In the genomic region with DNA sequence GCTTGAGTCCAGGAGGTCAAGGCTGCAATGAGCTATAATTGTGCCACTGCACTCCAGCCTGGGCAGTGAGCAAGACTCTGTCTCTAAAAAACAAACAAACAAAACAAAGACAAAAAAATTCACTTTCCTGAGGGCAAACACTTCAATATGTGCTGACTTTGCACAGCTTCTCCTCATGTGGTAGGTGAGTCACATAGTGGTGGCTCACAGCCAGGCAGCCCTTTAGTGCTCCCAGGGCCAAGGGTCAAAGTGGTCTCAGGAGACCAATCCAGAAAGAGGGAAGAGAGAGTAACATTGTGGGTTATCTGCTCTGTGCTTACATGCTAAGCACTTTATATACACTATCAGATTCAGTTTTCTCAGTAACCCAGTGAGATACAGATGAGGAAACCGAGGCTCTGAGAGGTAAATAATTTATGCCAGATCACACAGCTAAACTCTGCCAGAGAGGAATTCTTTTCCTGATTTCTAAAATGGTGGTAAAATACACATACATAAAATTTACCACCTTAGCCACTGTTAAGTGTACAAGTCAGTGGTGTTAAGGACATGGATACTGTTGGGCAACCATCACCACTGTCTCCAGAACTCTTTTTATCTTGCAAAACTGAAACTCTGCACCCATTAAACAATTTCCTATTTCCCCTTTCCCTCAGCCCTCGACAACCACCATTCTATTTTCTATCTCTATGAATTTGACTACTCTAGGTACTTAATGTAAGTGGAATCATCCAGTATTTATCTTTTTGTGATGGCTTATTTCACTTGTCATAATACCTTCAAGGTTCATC, we compare ENCODE assay signal across 15 cellular contexts.
DNase-seq lines count a peak whose midpoint lies in the region; ATAC-seq and TF ChIP-seq lines count a peak whose summit lies in the region.
"Had no signal": no experiment of that assay in that cellular context is flagged by ENCODE, and none has a peak within 500 bp of the region (broad histone marks: within the 10 kb centered on the region; RNA-seq: fewer than 3 reads in every experiment).

No MANE protein-coding gene starts in this region.

- DNase-seq in Daoy (ENCODE audit: low read depth) = peak; percentile 38
- DNase-seq in NCI-H69 (lab: John Stamatoyannopoulos, UW) = peak; percentile 31
- peak; percentile 90 for DNase-seq in brain pericyte (ENCODE audit: low read depth, low spot score)
- DNase-seq in nephron progenitor cell = no peak
- no peak for DNase-seq in NCI-H748 treated with DMSO at 0.1 percent for 48 hours (lab: John Stamatoyannopoulos, UW)
- no peak for DNase-seq in NCI-H1092 (lab: John Stamatoyannopoulos, UW)
- DNase-seq in NCI-H1105 (lab: John Stamatoyannopoulos, UW) = no peak
- DNase-seq: activated naive CD4-positive, alpha-beta T cell treated with anti-CD3 and anti-CD28 coated beads for 36 hours; caudate nucleus; MG63; stimulated activated naive CD4-positive, alpha-beta T cell; T-helper 1 cell had no signal

- H3K9me3 Mint-ChIP-seq in nephron progenitor cell = no peaks in the 10 kb centered on the region
- H3K9me3 Mint-ChIP-seq: activated naive CD4-positive, alpha-beta T cell treated with anti-CD3 and anti-CD28 coated beads for 36 hours had no signal

- no peak for TF ChIP-seq CTCF in nephron progenitor cell (IDR thresholded peaks at IDR 0.05)

- H3K4me3 Mint-ChIP-seq in nephron progenitor cell = peak overlapping the region; percentile 11
- H3K4me3 Mint-ChIP-seq: activated naive CD4-positive, alpha-beta T cell treated with anti-CD3 and anti-CD28 coated beads for 36 hours had no signal

- no peaks in the 10 kb centered on the region for H3K27me3 Mint-ChIP-seq in nephron progenitor cell (ENCODE audit: low read depth, poor library complexity)

- no peak overlapping the region for H3K27ac Mint-ChIP-seq in nephron progenitor cell
- H3K27ac Mint-ChIP-seq: activated naive CD4-positive, alpha-beta T cell treated with anti-CD3 and anti-CD28 coated beads for 36 hours had no signal

- H3K36me3 Mint-ChIP-seq in nephron progenitor cell (ENCODE audit: low read depth) = peaks cover 54% of the 10 kb centered on the region

- ATAC-seq in HG02759 (IDR thresholded peaks at IDR 0.05; ENCODE audit: unreplicated experiment) = no peak
- ATAC-seq: activated CD4-positive, CD25-positive, alpha-beta regulatory T cell treated with anti-CD3 and anti-CD28 coated beads, Interleukin-2, amount 50 U/mL, for 24 hours; Panc1 had no signal

- H3K4me1 Mint-ChIP-seq in nephron progenitor cell = peaks cover 76% of the 10 kb centered on the region

Comparison
In these comparisons a context has a peak if more than half of its experiments do, and no peak if none do; other contexts are left out.
1. DNase-seq: peak in Daoy (single experiment), NCI-H69 (single experiment) and brain pericyte (single experiment); none in nephron progenitor cell (single experiment), NCI-H748 treated with DMSO at 0.1 percent for 48 hours (single experiment), NCI-H1092 (single experiment) and NCI-H1105 (single experiment).